8 cellular contexts compared by ENCODE assay signal in the genomic region with DNA sequence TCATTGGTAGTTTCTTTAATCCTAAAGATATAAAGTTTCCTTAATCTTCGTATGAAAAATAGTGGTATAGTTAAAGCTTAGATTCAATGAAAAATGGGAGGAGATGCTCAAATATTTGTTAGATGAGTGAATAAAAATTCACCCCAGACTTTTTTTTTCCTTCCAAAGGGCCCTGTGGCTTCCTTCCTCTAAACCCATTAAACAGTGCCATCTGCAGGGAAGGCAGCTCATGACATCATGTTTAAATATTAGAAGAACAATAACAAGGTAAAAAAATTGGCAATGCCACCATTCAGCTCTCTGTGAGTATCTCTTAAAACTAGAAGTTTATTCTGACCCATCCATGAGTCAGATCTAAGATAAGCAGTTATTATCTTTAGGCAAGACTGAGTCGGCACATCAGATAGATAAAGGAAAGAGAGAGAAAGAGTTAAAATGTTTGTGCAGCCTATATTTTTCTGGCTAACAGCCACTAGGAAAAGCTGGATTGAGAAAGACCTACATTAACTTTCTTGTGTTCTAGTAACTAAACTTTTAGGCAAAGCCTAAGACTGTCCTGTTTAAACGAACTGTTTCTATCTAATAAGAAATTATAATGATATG. TPM values are rescaled to one million over a fixed set of nuclear protein-coding genes. Genes with fewer than 3 reads are reported as not detected.
DNase-seq lines count a peak whose midpoint lies in the region; ATAC-seq and TF ChIP-seq lines count a peak whose summit lies in the region.

No MANE protein-coding gene starts in this region.

- peaks cover 2% of the 10 kb centered on the region for H3K27me3 Mint-ChIP-seq in chondrocyte (ENCODE audit: low read depth)

- no peaks in the 10 kb centered on the region for H3K36me3 ChIP-seq in neutrophil

- H3K4me3 Mint-ChIP-seq in chondrocyte (ENCODE audit: unreplicated experiment), result no peak overlapping the region

- H3K36me3 Mint-ChIP-seq in chondrocyte (ENCODE audit: low read depth), result peaks cover 5% of the 10 kb centered on the region

- H3K27ac ChIP-seq in neutrophil, result no peak overlapping the region

- no peak for ATAC-seq in HG03135 (IDR thresholded peaks at IDR 0.05; ENCODE audit: unreplicated experiment)

- no peak overlapping the region for H3K4me3 ChIP-seq in neutrophil (ENCODE audit: low read depth in 1 of 2, low read length in 1 of 2)

- H3K27ac Mint-ChIP-seq in chondrocyte (ENCODE audit: unreplicated experiment), result no peak overlapping the region

- peaks cover 5 to 7% of the 10 kb centered on the region in 2 experiments for H3K4me1 ChIP-seq in neutrophil (ENCODE audit: control insufficient read depth in 1 of 2, insufficient read depth in 1 of 2, low read depth in 1 of 2, low read length in 1 of 2)

- DNase-seq in AG08396 (ENCODE audit: low spot score) (peak; percentile 13), GM10266 (ENCODE audit: extremely low spot score) (no peak), NCI-H460 (ENCODE audit: extremely low read depth, low read depth) (peak; percentile 33), chondrocyte (ENCODE audit: low spot score) (no peak), NCI-H128 (lab: John Stamatoyannopoulos, UW; ENCODE audit: unreplicated experiment) (no peak), DMS153 treated with DMSO at 0.1 percent for 48 hours (lab: John Stamatoyannopoulos, UW; ENCODE audit: unreplicated experiment) (no peak)

- H3K27me3 ChIP-seq in neutrophil, result no peaks in the 10 kb centered on the region

- H3K4me1 Mint-ChIP-seq in chondrocyte (ENCODE audit: low read depth), result no peaks in the 10 kb centered on the region

- peaks cover 29% of the 10 kb centered on the region for H3K9me3 ChIP-seq in neutrophil

- peaks cover 27% of the 10 kb centered on the region for H3K9me3 Mint-ChIP-seq in chondrocyte (ENCODE audit: low read depth)

- TF ChIP-seq CTCF in GM10266 (IDR thresholded peaks at IDR 0.05; ENCODE audit: control insufficient read depth, insufficient read depth, low read depth, missing control alignments) (peak; percentile 38), chondrocyte (IDR thresholded peaks at IDR 0.05) (peak; percentile 73), neutrophil (IDR thresholded peaks at IDR 0.05) (peak; percentile 52)

RNA-seq across cellular contexts. Expression of a gene that starts 19.1 kb away (rescaled TPM):
- not detected in 2 replicates for total RNA-seq in NCI-H460 (2014; rRNA removed; shearing (Covaris generic))
- polyA plus RNA-seq in NCI-H460 (2014; cell fraction: nucleus; rRNA removed), result not detected in 2 replicates
- not detected in 3 replicates for total RNA-seq in chondrocyte

RNA-seq across cellular contexts. Expression of a gene that starts 40.5 kb away (rescaled TPM):
- total RNA-seq in NCI-H460 (2014; rRNA removed; shearing (Covaris generic)), result not detected in 2 replicates
- polyA plus RNA-seq in NCI-H460 (2014; cell fraction: nucleus; rRNA removed), result not detected in 2 replicates
- total RNA-seq in chondrocyte, result not detected in 3 replicates

RNA-seq across cellular contexts. Expression of a gene that starts 44.7 kb away (rescaled TPM):
- total RNA-seq in NCI-H460 (2014; rRNA removed; shearing (Covaris generic)), result not detected in 2 replicates
- not detected in 2 replicates for polyA plus RNA-seq in NCI-H460 (2014; cell fraction: nucleus; rRNA removed)
- not detected in 3 replicates for total RNA-seq in chondrocyte

RNA-seq across cellular contexts. Expression of a gene that starts 52.8 kb away (rescaled TPM):
- not detected in 2 replicates for total RNA-seq in NCI-H460 (2014; rRNA removed; shearing (Covaris generic))
- polyA plus RNA-seq in NCI-H460 (2014; cell fraction: nucleus; rRNA removed), result not detected in 2 replicates
- total RNA-seq in chondrocyte, result not detected in 3 replicates

Comparison
In these comparisons a context has a peak if more than half of its experiments do, and no peak if none do; other contexts are left out.
1. DNase-seq: peak in AG08396 (single experiment) and NCI-H460 (single experiment); none in GM10266 (single experiment), chondrocyte (single experiment), NCI-H128 (single experiment) and DMS153 treated with DMSO at 0.1 percent for 48 hours (single experiment).
2. Peak in every context shown above with its lines, with median percentiles within 50 percentile points of each other: CTCF ChIP-seq.